Comparison of ENCODE assay signal across 21 cellular contexts in the genomic region with DNA sequence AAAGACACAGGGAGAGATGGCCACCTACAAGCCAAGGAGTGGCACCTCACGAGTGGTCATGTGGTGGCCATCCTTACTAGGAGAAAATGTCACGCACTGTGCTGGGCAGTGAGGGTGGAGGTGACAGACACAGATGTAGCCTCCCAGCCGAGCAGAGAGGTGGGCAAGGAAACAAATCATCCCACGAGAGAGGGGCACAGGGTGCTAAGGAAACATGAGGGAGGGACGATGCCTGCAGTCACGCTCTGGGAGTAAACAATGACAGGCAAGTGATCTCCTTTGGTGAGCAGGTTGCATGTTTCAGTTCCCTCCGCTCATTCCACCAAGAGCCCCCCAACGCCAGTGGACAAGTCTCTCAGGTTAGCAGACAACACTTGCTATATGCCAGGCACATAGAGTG.
DNase-seq lines count a peak whose midpoint lies in the region; ATAC-seq, FAIRE-seq and TF ChIP-seq lines count a peak whose summit lies in the region.
"Had no signal": no experiment of that assay in that cellular context is flagged by ENCODE, and none has a peak within 500 bp of the region (broad histone marks: within the 10 kb centered on the region; RNA-seq: fewer than 3 reads in every experiment).

No MANE protein-coding gene starts in this region.

- 72% methylated on average over 8 of the region's 8 CpGs for WGBS in A549 (ENCODE audit: missing lambda C conversion rate)

- H3K4me3 Mint-ChIP-seq in CD4-positive, alpha-beta memory T cell = peak overlapping the region in 7 of 8 donors; percentile 40 to 92 (median 60)
- peak overlapping the region; percentile 60 for H3K4me3 Mint-ChIP-seq in activated T-helper 17 cell treated with anti-CD3 and anti-CD28 coated beads, Interleukin-2, amount 50 U/mL, for 72 hours
- H3K4me3 Mint-ChIP-seq in naive thymus-derived CD4-positive, alpha-beta T cell = peak overlapping the region; percentile 69 to 93 (median 82)
- H3K4me3 Mint-ChIP-seq in Caco-2 (ENCODE audit: unreplicated experiment) = no peak overlapping the region
- H3K4me3 Mint-ChIP-seq: memory B cell; stimulated activated naive B cell treated with anti-CD40 and anti-IgM and Interleukin-4, amounts not matched to agents 10 μg/mL and 1 μg/mL and 100 μg/mL, for 72 hours had no signal

- H3K4me1 Mint-ChIP-seq in CD4-positive, alpha-beta memory T cell = peaks cover 54 to 84% (median 66%) of the 10 kb centered on the region in 4 donors
- peaks cover 36% of the 10 kb centered on the region for H3K4me1 Mint-ChIP-seq in activated T-helper 17 cell treated with anti-CD3 and anti-CD28 coated beads, Interleukin-2, amount 50 U/mL, for 72 hours
- peaks cover 37 to 83% (median 71%) of the 10 kb centered on the region in 7 donors for H3K4me1 Mint-ChIP-seq in naive thymus-derived CD4-positive, alpha-beta T cell
- no peaks in the 10 kb centered on the region for H3K4me1 Mint-ChIP-seq in Caco-2 (ENCODE audit: low read depth, unreplicated experiment)

- TF ChIP-seq EP300 in A549 (IDR thresholded peaks at IDR 0.05) = no peak

- 0 out of 2 replicates have a peak, but pooled peaks have one; percentile 12 for TF ChIP-seq POLR2A in A549 (IDR thresholded peaks at IDR 0.05; ENCODE audit: low read length)

- no TSS peak for BruUV-seq in Caco-2 (replicated peaks; lab: Mats Ljungman, UMichigan)

- H3K36me3 Mint-ChIP-seq in CD4-positive, alpha-beta memory T cell = peaks cover 5 to 23% of the 10 kb centered on the region in 2 donors
- H3K36me3 Mint-ChIP-seq in activated T-helper 17 cell treated with anti-CD3 and anti-CD28 coated beads, Interleukin-2, amount 50 U/mL, for 72 hours (ENCODE audit: low read depth) = peaks cover 51% of the 10 kb centered on the region
- peaks cover under 1 to 15% (median 4%) of the 10 kb centered on the region in 5 donors for H3K36me3 Mint-ChIP-seq in naive thymus-derived CD4-positive, alpha-beta T cell
- no peaks in the 10 kb centered on the region for H3K36me3 Mint-ChIP-seq in Caco-2 (ENCODE audit: insufficient read depth, unreplicated experiment)
- H3K36me3 Mint-ChIP-seq: memory B cell; stimulated activated naive B cell treated with anti-CD40 and anti-IgM and Interleukin-4, amounts not matched to agents 10 μg/mL and 1 μg/mL and 100 μg/mL, for 72 hours had no signal

- H3K9me3 Mint-ChIP-seq in CD4-positive, alpha-beta memory T cell = no peaks in the 10 kb centered on the region
- H3K9me3 Mint-ChIP-seq in activated T-helper 17 cell treated with anti-CD3 and anti-CD28 coated beads, Interleukin-2, amount 50 U/mL, for 72 hours = no peaks in the 10 kb centered on the region
- H3K9me3 Mint-ChIP-seq in naive thymus-derived CD4-positive, alpha-beta T cell = peaks cover 0 to 3% (median 0%) of the 10 kb centered on the region in 11 donors
- no peaks in the 10 kb centered on the region for H3K9me3 Mint-ChIP-seq in Caco-2 (ENCODE audit: unreplicated experiment)
- H3K9me3 Mint-ChIP-seq: memory B cell; stimulated activated naive B cell treated with anti-CD40 and anti-IgM and Interleukin-4, amounts not matched to agents 10 μg/mL and 1 μg/mL and 100 μg/mL, for 72 hours had no signal

- in situ Hi-C loops in HAP-1 (cut with MboI; ENCODE audit: low sequenced_read_pairs) = no loop called here

- CTCF ChIA-PET in A549 (lab: Yijun Ruan, JAX) (interaction anchor here (1.0 to 1.9 kb wide), 2 partner anchors 9 to 82 kb away, joined by 3 to 5 read pairs; no protein-coding TSS in a partner anchor), Caco-2 (lab: Charles Lee) (no interaction called here)
- CTCF ChIA-PET in CD4-positive, alpha-beta memory T cell (lab: Charles Lee; ENCODE audit: partially characterized antibody) = interaction anchor here (1.2 kb wide), 1 partner anchor 9 kb away, joined by 5 read pairs; no protein-coding TSS in a partner anchor
- CTCF ChIA-PET in naive thymus-derived CD4-positive, alpha-beta T cell (lab: Charles Lee) = interaction anchor here (1.0 to 1.3 kb wide), 2 partner anchors 12 to 14 kb away, joined by 3 read pairs; no protein-coding TSS in a partner anchor

- no peaks in the 10 kb centered on the region for H3K27me3 ChIP-seq in CD4-positive, alpha-beta memory T cell (ENCODE audit: insufficient read depth, low read length)
- no peaks in the 10 kb centered on the region for H3K27me3 ChIP-seq in naive thymus-derived CD4-positive, alpha-beta T cell (ENCODE audit: control insufficient read depth in 2 of 2, insufficient read depth in 2 of 2, low read length in 2 of 2)
- H3K27me3 ChIP-seq in Caco-2 (replicated peaks; ENCODE audit: control insufficient read depth, insufficient read depth, low read length) (no peaks in the 10 kb centered on the region; the same call in 1 of the 2 replicates), HAP-1 (ENCODE audit: low read depth) (no peaks in the 10 kb centered on the region)
- H3K27me3 ChIP-seq: tibial artery had no signal

- no peak overlapping the region for H3K4me2 ChIP-seq in A549

- H3K4me3 ChIP-seq in A549 (no peak overlapping the region), Caco-2 (ENCODE audit: low read depth, low read length) (no peak overlapping the region), HAP-1 (no peak overlapping the region)
- no peak overlapping the region for H3K4me3 ChIP-seq in CD4-positive, alpha-beta memory T cell (ENCODE audit: low read length in 2 of 2)
- no peak overlapping the region for H3K4me3 ChIP-seq in naive thymus-derived CD4-positive, alpha-beta T cell (ENCODE audit: low read length)
- H3K4me3 ChIP-seq: tibial artery had no signal

- no peak for DNase-seq in A549 (ENCODE audit: low read depth in 1 of 2, low spot score in 1 of 2)
- no peak for DNase-seq in CD4-positive, alpha-beta memory T cell
- DNase-seq in naive thymus-derived CD4-positive, alpha-beta T cell = no peak
- DNase-seq in Caco-2 = no peak
- no peak for DNase-seq in HAP-1 (ENCODE audit: low spot score in 2 of 2)
- no peak for DNase-seq in sciatic nerve (ENCODE audit: low spot score)
- DNase-seq: cerebellar nuclear complex; COR-L47; erythroblast; GOT3; Karpas-422; NCI-H1930; NCI-H345; stimulated activated CD4-positive, alpha-beta T cell treated with anti-CD3 and anti-CD28 coated beads, Interleukin-1b, Interleukin-23, amount 100 ng/mL, for 48 hours; stimulated activated naive B cell treated with anti-CD40 and anti-IgM and Interleukin-4, amounts not matched to agents 10 μg/mL and 1 μg/mL and 100 μg/mL, for 72 hours; T-helper 1 cell; tibial artery had no signal

- no peak overlapping the region for H3K27ac ChIP-seq in A549
- peak overlapping the region; percentile 50 for H3K27ac ChIP-seq in CD4-positive, alpha-beta memory T cell (ENCODE audit: low read depth, low read length)
- peak overlapping the region; percentile 76 for H3K27ac ChIP-seq in naive thymus-derived CD4-positive, alpha-beta T cell (ENCODE audit: low read depth, low read length)
- H3K27ac ChIP-seq: tibial artery had no signal

- no peaks in the 10 kb centered on the region for H3K27me3 Mint-ChIP-seq in CD4-positive, alpha-beta memory T cell
- H3K27me3 Mint-ChIP-seq in activated T-helper 17 cell treated with anti-CD3 and anti-CD28 coated beads, Interleukin-2, amount 50 U/mL, for 72 hours = no peaks in the 10 kb centered on the region
- H3K27me3 Mint-ChIP-seq in naive thymus-derived CD4-positive, alpha-beta T cell = no peaks in the 10 kb centered on the region
- H3K27me3 Mint-ChIP-seq in Caco-2 (ENCODE audit: insufficient read depth, unreplicated experiment) = no peaks in the 10 kb centered on the region

- no peaks in the 10 kb centered on the region for H3K36me3 ChIP-seq in CD4-positive, alpha-beta memory T cell (ENCODE audit: insufficient read depth, low read length)
- H3K36me3 ChIP-seq in naive thymus-derived CD4-positive, alpha-beta T cell (ENCODE audit: control insufficient read depth in 2 of 3, insufficient read depth in 3 of 3, low read length in 3 of 3) = peaks cover 0 to 10% (median 0%) of the 10 kb centered on the region in 3 experiments
- H3K36me3 ChIP-seq in Caco-2 (ENCODE audit: control insufficient read depth, insufficient read depth, low read length) (no peaks in the 10 kb centered on the region), HAP-1 (replicated peaks) (no peaks in the 10 kb centered on the region)
- H3K36me3 ChIP-seq: tibial artery had no signal

- TF ChIP-seq RAD21 in A549 (conservative IDR thresholded peaks at IDR 0.05 in 1 of 2, IDR thresholded peaks at IDR 0.05 in 1 of 2) = no peak

- FAIRE-seq in A549 (lab: Jason Lieb, UNC) = no peak
- FAIRE-seq: astrocyte, frontal cortex had no signal

- POLR2A ChIA-PET in A549 (lab: Yijun Ruan, JAX) (no interaction called here), Caco-2 (lab: Charles Lee) (no interaction called here)
- POLR2A ChIA-PET in CD4-positive, alpha-beta memory T cell (lab: Charles Lee; ENCODE audit: partially characterized antibody) = interaction anchor here (1.1 to 10.3 kb wide), 4 partner anchors 14 to 65 kb away, joined by 3 to 230 read pairs (median 52); partner anchors contain the start of gene CD247
- POLR2A ChIA-PET in naive thymus-derived CD4-positive, alpha-beta T cell (lab: Charles Lee) = interaction anchor here (1.2 to 13.5 kb wide), 8 partner anchors 10 to 65 kb away, joined by 6 to 273 read pairs (median 47); partner anchors contain the start of gene CD247

- H3K27ac Mint-ChIP-seq in CD4-positive, alpha-beta memory T cell = peak overlapping the region; percentile 86 to 97 (median 91)
- no peak overlapping the region for H3K27ac Mint-ChIP-seq in activated T-helper 17 cell treated with anti-CD3 and anti-CD28 coated beads, Interleukin-2, amount 50 U/mL, for 72 hours
- peak overlapping the region; percentile 61 to 100 (median 98) for H3K27ac Mint-ChIP-seq in naive thymus-derived CD4-positive, alpha-beta T cell
- H3K27ac Mint-ChIP-seq in Caco-2 (ENCODE audit: unreplicated experiment) = no peak overlapping the region
- H3K27ac Mint-ChIP-seq: memory B cell; stimulated activated naive B cell treated with anti-CD40 and anti-IgM and Interleukin-4, amounts not matched to agents 10 μg/mL and 1 μg/mL and 100 μg/mL, for 72 hours had no signal

- intact Hi-C loops in CD4-positive, alpha-beta memory T cell (cut with micrococcal nuclease) = no loop called here
- intact Hi-C loops in naive thymus-derived CD4-positive, alpha-beta T cell (cut with micrococcal nuclease) = loop anchor here in 1 of 2 donors (10.0 kb wide), 1 partner anchor 262 kb away; no protein-coding TSS in a partner anchor
- intact Hi-C loops in Caco-2 (cut with micrococcal nuclease; ENCODE audit: unreplicated experiment) = no loop called here
- intact Hi-C loops in sciatic nerve (cut with DNase I) = no loop called here

- H3K9me3 ChIP-seq in A549 (no peaks in the 10 kb centered on the region), Caco-2 (no peaks in the 10 kb centered on the region), HAP-1 (no peaks in the 10 kb centered on the region)
- no peaks in the 10 kb centered on the region for H3K9me3 ChIP-seq in CD4-positive, alpha-beta memory T cell (ENCODE audit: control insufficient read depth in 1 of 2, low read length in 2 of 2)
- no peaks in the 10 kb centered on the region for H3K9me3 ChIP-seq in naive thymus-derived CD4-positive, alpha-beta T cell (ENCODE audit: control insufficient read depth in 2 of 3, low read length in 3 of 3)
- H3K9me3 ChIP-seq: tibial artery had no signal

- H3K4me1 ChIP-seq in A549 = peaks cover 15% of the 10 kb centered on the region
- H3K4me1 ChIP-seq in CD4-positive, alpha-beta memory T cell (ENCODE audit: insufficient read depth, low read length) = peaks cover 88% of the 10 kb centered on the region
- peaks cover 53 to 68% of the 10 kb centered on the region in 2 donors for H3K4me1 ChIP-seq in naive thymus-derived CD4-positive, alpha-beta T cell (ENCODE audit: control insufficient read depth in 2 of 2, insufficient read depth in 2 of 2, low read length in 2 of 2)
- H3K4me1 ChIP-seq in Caco-2 = 0 out of 2 replicates have a peak, but pooled peaks cover 4% of the 10 kb centered on the region
- H3K4me1 ChIP-seq in HAP-1 = peaks cover 14% of the 10 kb centered on the region

- TF ChIP-seq CTCF in A549 (IDR thresholded peaks at IDR 0.05) (no peak), Caco-2 (IDR thresholded peaks at IDR 0.05; ENCODE audit: insufficient read depth in 1 of 2, low read depth in 1 of 2, low read length in 1 of 2, severe bottlenecking in 1 of 2, unreplicated experiment in 1 of 2) (no peak)

- ATAC-seq in A549 (no peak), sciatic nerve (no peak)
- no peak for ATAC-seq in activated T-helper 17 cell treated with anti-CD3 and anti-CD28 coated beads, Interleukin-2, amount 50 U/mL, for 72 hours (replicated peaks)
- no peak for ATAC-seq in naive thymus-derived CD4-positive, alpha-beta T cell
- ATAC-seq: stimulated activated naive B cell treated with anti-CD40 and anti-IgM and Interleukin-4, amounts not matched to agents 10 μg/mL and 1 μg/mL and 100 μg/mL, for 72 hours had no signal

Comparison
In these comparisons a context has a peak if more than half of its experiments do, and no peak if none do; other contexts are left out.
1. H3K27ac ChIP-seq: peak in CD4-positive, alpha-beta memory T cell (single experiment) and naive thymus-derived CD4-positive, alpha-beta T cell (single experiment); none in A549 (0 of 2).
2. H3K27ac Mint-ChIP-seq: peak in CD4-positive, alpha-beta memory T cell (7 of 7) and naive thymus-derived CD4-positive, alpha-beta T cell (9 of 9); none in activated T-helper 17 cell treated with anti-CD3 and anti-CD28 coated beads, Interleukin-2, amount 50 U/mL, for 72 hours (single experiment) and Caco-2 (single experiment).
3. POLR2A ChIA-PET loops: an anchor here in CD4-positive, alpha-beta memory T cell (1.1 to 10.3 kb wide) and naive thymus-derived CD4-positive, alpha-beta T cell (1.2 to 13.5 kb wide); none called in A549 and Caco-2.